Comparison of ENCODE assay signal across 27 cellular contexts in the genomic region with DNA sequence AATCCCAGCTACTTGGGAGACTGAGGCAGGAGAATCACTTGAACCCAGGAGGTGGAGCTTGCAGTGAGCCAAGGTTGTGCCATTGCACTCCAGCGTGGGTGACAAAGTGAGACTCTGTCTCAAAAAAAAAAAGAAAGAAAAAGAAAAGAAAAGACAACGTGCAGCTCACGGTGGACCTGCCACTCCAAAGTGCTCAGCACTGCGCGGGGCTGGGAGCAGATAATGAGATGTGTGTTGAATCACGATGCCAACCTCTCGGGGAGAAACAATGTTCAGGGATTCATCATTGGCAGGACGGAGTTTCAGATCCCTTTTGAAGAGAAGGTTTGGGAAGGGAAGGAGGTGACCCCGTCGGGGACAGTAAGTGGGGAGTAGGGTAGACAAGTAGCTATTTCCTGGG. TPM values are rescaled to one million over a fixed set of nuclear protein-coding genes. Genes with fewer than 3 reads are reported as not detected.
"Had no signal": no experiment of that assay in that cellular context is flagged by ENCODE, and none has a peak within 500 bp of the region (broad histone marks: within the 10 kb centered on the region; RNA-seq: fewer than 3 reads in every experiment).

No MANE protein-coding gene starts in this region.

- ATAC-seq: gastrocnemius medialis; left cardiac atrium; natural killer cell treated with Interleukin-12 subunit alpha and Interleukin-12 subunit beta and Interleukin-15 and Interleukin-18, amount 100 ng/mL, for 72 hours; sciatic nerve; stimulated activated effector memory CD8-positive, alpha-beta T cell treated with anti-CD3 and anti-CD28 coated beads, Interleukin-12 subunit alpha, Interleukin-12 subunit beta, amount 100 ng/mL, for 72 hours had no signal

- H3K4me1 ChIP-seq: gastrocnemius medialis, left lung, parathyroid adenoma, prostate gland, right atrium auricular region had no signal

- H3K9me3 ChIP-seq: gastrocnemius medialis, prostate gland had no signal

- H3K36me3 ChIP-seq: gastrocnemius medialis, heart left ventricle, left lung, prostate gland, right atrium auricular region, thoracic aorta had no signal

- H3K4me3 ChIP-seq: coronary artery, gastrocnemius medialis, heart left ventricle, hepatocyte, left lung, mucosa of descending colon, prostate gland, right atrium auricular region, thoracic aorta, tibial nerve had no signal

- DNase-seq: dermis blood vessel endothelial cell; effector memory CD4-positive, alpha-beta T cell; erythroblast; gastrocnemius medialis; heart left ventricle; left cardiac atrium; left lung; mesenchymal stem cell; naive B cell; stimulated activated CD4-positive, alpha-beta T cell treated with anti-CD3 and anti-CD28 coated beads, Interleukin-2, amount 100 ng/mL, for 24 hours; stimulated activated CD4-positive, alpha-beta T cell treated with anti-CD3 and anti-CD28 coated beads, Interleukin-4, amount 100 ng/mL, for 24 hours; stimulated activated naive CD4-positive, alpha-beta T cell treated with Interleukin-2 at 50 U/mL for 16 hours had no signal

- H3K27ac ChIP-seq: coronary artery, gastrocnemius medialis, heart left ventricle, hepatocyte, left lung, parathyroid adenoma, prostate gland, right atrium auricular region, thoracic aorta, tibial nerve had no signal

RNA-seq across cellular contexts. Expression of gene WFDC1, which starts 19.2 kb away (rescaled TPM):
- total RNA-seq: dermis blood vessel endothelial cell; lung microvascular endothelial cell; natural killer cell treated with Interleukin-12 subunit alpha and Interleukin-12 subunit beta and Interleukin-15 and Interleukin-18, amount 100 ng/mL, for 72 hours; osteoblast had no signal

RNA-seq across cellular contexts. Expression of gene ATP2C2, which starts 54.4 kb away (rescaled TPM):
- total RNA-seq: dermis blood vessel endothelial cell; fibroblast of villous mesenchyme; heart left ventricle; left cardiac atrium; natural killer cell treated with Interleukin-12 subunit alpha and Interleukin-12 subunit beta and Interleukin-15 and Interleukin-18, amount 100 ng/mL, for 72 hours; osteoblast; right atrium auricular region; skeletal muscle tissue; tibial nerve had no signal
